Comparison of ENCODE assay signal across 21 cellular contexts in genomic region chr18:50938912-50939311, GRCh38. TPM values are rescaled to one million over a fixed set of nuclear protein-coding genes. Genes with fewer than 3 reads are reported as not detected.
DNase-seq lines count a peak whose midpoint lies in the region; ATAC-seq, FAIRE-seq and TF ChIP-seq lines count a peak whose summit lies in the region.
"Had no signal": no experiment of that assay in that cellular context is flagged by ENCODE, and none has a peak within 500 bp of the region (broad histone marks: within the 10 kb centered on the region; RNA-seq: fewer than 3 reads in every experiment).

No MANE protein-coding gene starts in this region.

- no peaks in the 10 kb centered on the region for H3K27me3 Mint-ChIP-seq in CD8-positive, alpha-beta T cell (ENCODE audit: low read depth)
- H3K27me3 Mint-ChIP-seq in H9 (ENCODE audit: low read depth): no peaks in the 10 kb centered on the region
- no peaks in the 10 kb centered on the region for H3K27me3 Mint-ChIP-seq in dendritic cell treated with granulocyte-macrophage colony-stimulating factor and Interleukin-4, amounts not matched to agents 40 ng/mL and 50 ng/mL, for 4 days
- H3K27me3 Mint-ChIP-seq: CD4-positive, CD25-positive, alpha-beta regulatory T cell had no signal

- no peak overlapping the region for H2AFZ ChIP-seq in H9 (ENCODE audit: low read length)

- H3K4me3 Mint-ChIP-seq in CD8-positive, alpha-beta T cell: no peak overlapping the region
- H3K4me3 Mint-ChIP-seq in H9: no peak overlapping the region
- no peak overlapping the region for H3K4me3 Mint-ChIP-seq in dendritic cell treated with granulocyte-macrophage colony-stimulating factor and Interleukin-4, amounts not matched to agents 40 ng/mL and 50 ng/mL, for 4 days
- H3K4me3 Mint-ChIP-seq: CD4-positive, CD25-positive, alpha-beta regulatory T cell; HFFc6 had no signal

- no CpG with 5 or more reads among the region's 2 CpGs for WGBS in H9 (ENCODE audit: extremely low coverage, insufficient read length, low lambda C conversion rate)
- WGBS in small intestine, 3 donors: 88 to 95% (median 92%) methylated on average over 2 of the region's 2 CpGs

- no peak overlapping the region for H2BK5ac ChIP-seq in H9 (ENCODE audit: insufficient read length, low read length)

- H4K8ac ChIP-seq in H9 (replicated peaks; ENCODE audit: insufficient read length, low read depth, low read length): no peak overlapping the region

- POLR2A ChIA-PET in CD8-positive, alpha-beta T cell (lab: Charles Lee): interaction anchor here (0.7 kb wide), 1 partner anchor 187 kb away, joined by 3 read pairs; no protein-coding TSS in a partner anchor

- no peaks in the 10 kb centered on the region for H3K79me1 ChIP-seq in H9 (ENCODE audit: insufficient read depth, low read depth, low read length, poor library complexity, severe bottlenecking)

- no peaks in the 10 kb centered on the region for H3K27me3 ChIP-seq in CD8-positive, alpha-beta T cell (ENCODE audit: insufficient read depth, low read length)
- no peaks in the 10 kb centered on the region for H3K27me3 ChIP-seq in H9 (ENCODE audit: insufficient read depth, low read length)
- no peaks in the 10 kb centered on the region for H3K27me3 ChIP-seq in small intestine (ENCODE audit: control insufficient read depth in 2 of 2, insufficient read depth in 2 of 2, low read length in 2 of 2)
- H3K27me3 ChIP-seq in H7 (ENCODE audit: control insufficient read depth, insufficient read depth, low read length): no peaks in the 10 kb centered on the region

- H2BK12ac ChIP-seq in H9 (ENCODE audit: insufficient read length, low read depth, low read length): no peak overlapping the region

- peaks cover 52% of the 10 kb centered on the region for H3K36me3 Mint-ChIP-seq in CD8-positive, alpha-beta T cell
- peaks cover 5 to 27% (median 22%) of the 10 kb centered on the region in 3 experiments; a peak in 5 of 7 replicates for H3K36me3 Mint-ChIP-seq in H9 (ENCODE audit: insufficient read depth in 1 of 3, low read depth in 3 of 3)
- H3K36me3 Mint-ChIP-seq in dendritic cell treated with granulocyte-macrophage colony-stimulating factor and Interleukin-4, amounts not matched to agents 40 ng/mL and 50 ng/mL, for 4 days (ENCODE audit: low read depth): peaks cover 66% of the 10 kb centered on the region

- H3K27ac ChIP-seq in CD8-positive, alpha-beta T cell (ENCODE audit: low read depth, low read length): no peak overlapping the region
- H3K27ac ChIP-seq in H9 (ENCODE audit: insufficient read length, low read depth, low read length): no peak overlapping the region
- no peak overlapping the region for H3K27ac ChIP-seq in small intestine (ENCODE audit: low read depth in 1 of 2, low read length in 1 of 2)
- H3K27ac ChIP-seq: KMS-11, RWPE1 had no signal

- no peaks in the 10 kb centered on the region for H3K79me2 ChIP-seq in H9 (ENCODE audit: insufficient read depth, low read length)

- no peaks in the 10 kb centered on the region for H3K36me3 ChIP-seq in CD8-positive, alpha-beta T cell (ENCODE audit: insufficient read depth, low read length)
- H3K36me3 ChIP-seq in small intestine (ENCODE audit: control insufficient read depth in 2 of 2, insufficient read depth in 2 of 2, low read length in 2 of 2): peaks cover 0 to 3% of the 10 kb centered on the region in 2 donors
- H3K36me3 ChIP-seq in H7 (replicated peaks; ENCODE audit: control insufficient read depth, insufficient read depth, low read length): peaks cover 4% of the 10 kb centered on the region

- H3K9ac ChIP-seq in H9 (ENCODE audit: extremely low read depth, insufficient read length, low read length): no peak overlapping the region
- H3K9ac ChIP-seq: KMS-11 had no signal

- H3K9me3 Mint-ChIP-seq in CD8-positive, alpha-beta T cell: no peaks in the 10 kb centered on the region
- H3K9me3 Mint-ChIP-seq in H9: no peaks in the 10 kb centered on the region
- H3K9me3 Mint-ChIP-seq in dendritic cell treated with granulocyte-macrophage colony-stimulating factor and Interleukin-4, amounts not matched to agents 40 ng/mL and 50 ng/mL, for 4 days: no peaks in the 10 kb centered on the region
- H3K9me3 Mint-ChIP-seq: CD4-positive, CD25-positive, alpha-beta regulatory T cell; HFFc6 had no signal

- ATAC-seq in CD8-positive, alpha-beta T cell: no peak
- ATAC-seq: SK-N-SH treated with all-trans-retinoic acid at 6 μM for 48 hours had no signal

- peak overlapping the region; percentile 11 for H3K27ac Mint-ChIP-seq in CD8-positive, alpha-beta T cell
- peak overlapping the region in 2 of 3 experiments; percentile 4 to 8; a peak in 2 of 7 replicates for H3K27ac Mint-ChIP-seq in H9
- peak overlapping the region; percentile 53 for H3K27ac Mint-ChIP-seq in dendritic cell treated with granulocyte-macrophage colony-stimulating factor and Interleukin-4, amounts not matched to agents 40 ng/mL and 50 ng/mL, for 4 days
- H3K27ac Mint-ChIP-seq: HFFc6 had no signal

- FAIRE-seq in small intestine (lab: Jason Lieb, UNC): peak; percentile 72

- H3K18ac ChIP-seq in H9 (ENCODE audit: insufficient read length, low read depth, low read length): no peak overlapping the region

- H3K4me3 ChIP-seq in CD8-positive, alpha-beta T cell (ENCODE audit: low read depth, low read length): no peak overlapping the region
- H3K4me3 ChIP-seq in small intestine (ENCODE audit: low read depth in 1 of 2, low read length in 2 of 2) (no peak overlapping the region), H7 (ENCODE audit: insufficient read depth, low read depth, low read length) (no peak overlapping the region)

- no peak overlapping the region for H3K14ac ChIP-seq in H9 (ENCODE audit: insufficient read depth, low read length)

- intact Hi-C loops in CD8-positive, alpha-beta T cell (cut with DNase I, micrococcal nuclease): no loop called here
- intact Hi-C loops in dendritic cell treated with granulocyte-macrophage colony-stimulating factor and Interleukin-4, amounts not matched to agents 40 ng/mL and 50 ng/mL, for 4 days (cut with micrococcal nuclease): no loop called here

- DNase-seq in CD8-positive, alpha-beta T cell: no peak
- DNase-seq in H9 (no peak), small intestine (no peak), germinal center (ENCODE audit: low spot score) (no peak), pons (ENCODE audit: low spot score) (no peak), H7 (no peak)
- DNase-seq: CD4-positive, CD25-positive, alpha-beta regulatory T cell; DMS153; GDM1; HFFc6; NCI-H1105; NCI-H2029 treated with DMSO at 0.1 percent for 48 hours; NCI-H345; NCI-H524; NCI-H774; NK-92 treated with Interleukin-12 subunit alpha and Interleukin-12 subunit beta, amount 100 ng/mL, for 24 hours; SIG-M5 had no signal

- no peak overlapping the region for H3K4me2 ChIP-seq in H9 (ENCODE audit: insufficient read depth, insufficient read length, low read length)
- H3K4me2 ChIP-seq: KMS-11 had no signal

- H3K4me1 ChIP-seq in CD8-positive, alpha-beta T cell (ENCODE audit: insufficient read depth, low read length): no peaks in the 10 kb centered on the region
- no peaks in the 10 kb centered on the region for H3K4me1 ChIP-seq in H9 (ENCODE audit: insufficient read depth, low read length)
- no peaks in the 10 kb centered on the region for H3K4me1 ChIP-seq in small intestine (ENCODE audit: control insufficient read depth in 2 of 2, insufficient read depth in 1 of 2, low read depth in 1 of 2, low read length in 1 of 2)

- TF ChIP-seq CTCF in CD8-positive, alpha-beta T cell (IDR thresholded peaks at IDR 0.05): no peak
- TF ChIP-seq CTCF in H9 (conservative IDR thresholded peaks at IDR 0.05): no peak

- CTCF ChIA-PET in CD8-positive, alpha-beta T cell (lab: Charles Lee): no interaction called here

- no peak overlapping the region for H3K4ac ChIP-seq in H9 (ENCODE audit: low read depth, low read length)

- no peaks in the 10 kb centered on the region for H3K23me2 ChIP-seq in H9 (ENCODE audit: insufficient read length, low read depth, low read length, poor library complexity, severe bottlenecking)

- no peak overlapping the region for H2BK120ac ChIP-seq in H9 (ENCODE audit: low read depth, low read length, poor library complexity, severe bottlenecking)

- no peak overlapping the region for H4K91ac ChIP-seq in H9 (ENCODE audit: insufficient read length, low read depth, low read length)

- no peaks in the 10 kb centered on the region for H3K9me3 ChIP-seq in CD8-positive, alpha-beta T cell (ENCODE audit: low read length)
- H3K9me3 ChIP-seq in H9 (ENCODE audit: control insufficient read depth, low read depth, low read length): no peaks in the 10 kb centered on the region
- H3K9me3 ChIP-seq in small intestine (ENCODE audit: control insufficient read depth, low read depth): no peaks in the 10 kb centered on the region

- no peaks in the 10 kb centered on the region for H3K4me1 Mint-ChIP-seq in CD8-positive, alpha-beta T cell (ENCODE audit: low read depth)
- H3K4me1 Mint-ChIP-seq in H9: peaks cover 0 to 3% of the 10 kb centered on the region in 2 experiments; a peak in 1 of 4 replicates
- peaks cover 28% of the 10 kb centered on the region for H3K4me1 Mint-ChIP-seq in dendritic cell treated with granulocyte-macrophage colony-stimulating factor and Interleukin-4, amounts not matched to agents 40 ng/mL and 50 ng/mL, for 4 days (ENCODE audit: low read depth)

- H3T11ph ChIP-seq in H9 (ENCODE audit: low read length): no peak overlapping the region

- no peaks in the 10 kb centered on the region for H4K20me1 ChIP-seq in H9 (ENCODE audit: control insufficient read depth, insufficient read depth, insufficient read length)

- no peak overlapping the region for H3K23ac ChIP-seq in H9 (ENCODE audit: insufficient read length, low read depth, low read length)

- H4K5ac ChIP-seq in H9 (ENCODE audit: insufficient read length, low read depth, low read length): no peak overlapping the region

- no peak overlapping the region for H2AK5ac ChIP-seq in H9 (ENCODE audit: insufficient read length, low read length)

- H2BK20ac ChIP-seq in H9 (ENCODE audit: low read depth, low read length, poor library complexity, severe bottlenecking): no peak overlapping the region

- H3K56ac ChIP-seq in H9 (ENCODE audit: insufficient read length, low read depth, low read length): no peak overlapping the region

- no peak overlapping the region for H2BK15ac ChIP-seq in H9 (ENCODE audit: low read depth, low read length)

RNA-seq across cellular contexts. Expression of gene ELAC1, which starts 28.9 kb away (rescaled TPM):
- total RNA-seq in CD8-positive, alpha-beta T cell: 1 to 10 TPM; 3.5 to 4.0 TPM
- total RNA-seq in H9 (2021): 5.0 and 5.7 TPM in 2 replicates
- polyA plus RNA-seq in small intestine: 1 to 10 TPM; 5.9 to 9.6 (median 7.5) TPM
- total RNA-seq in H7 (2014; rRNA removed; shearing (Covaris generic)): 1.9 and 4.9 TPM in 2 replicates

RNA-seq across cellular contexts. Expression of gene ME2, which starts 60.0 kb away (rescaled TPM):
- 10 to 100 TPM; 14.4 to 17.3 TPM for total RNA-seq in CD8-positive, alpha-beta T cell
- total RNA-seq in H9 (2021): 46.4 and 49.4 TPM in 2 replicates
- 100 to 1,000 TPM in 1 of 3 donors, 10 to 100 TPM in 2; 64.6 to 122 (median 72.7) TPM for polyA plus RNA-seq in small intestine
- 86.0 and 113 TPM in 2 replicates for total RNA-seq in H7 (2014; rRNA removed; shearing (Covaris generic))
